In genomic region chr1:191993549-191993948, GRCh38 we compare ENCODE assay signal across 12 cellular contexts.
DNase-seq lines count a peak whose midpoint lies in the region; ATAC-seq, FAIRE-seq and TF ChIP-seq lines count a peak whose summit lies in the region.
"Had no signal": no experiment of that assay in that cellular context is flagged by ENCODE, and none has a peak within 500 bp of the region (broad histone marks: within the 10 kb centered on the region; RNA-seq: fewer than 3 reads in every experiment).

No MANE protein-coding gene starts in this region.

- H3K9me2 ChIP-seq in PC-3 (replicated peaks; ENCODE audit: low read length), result no peaks in the 10 kb centered on the region

- H3K4me3 ChIP-seq in A549 (no peak overlapping the region), PC-3 (ENCODE audit: low read length) (no peak overlapping the region)
- H3K4me3 ChIP-seq: lung, thyroid gland had no signal

- no peaks in the 10 kb centered on the region; the same call in 1 of the 2 replicates for H3K27me3 Mint-ChIP-seq in HFFc6 (ENCODE audit: insufficient read depth)
- H3K27me3 Mint-ChIP-seq in activated T-cell treated with anti-CD3 and anti-CD28 coated beads, Interleukin-2, amount 50 U/mL, for 24 hours, result no peaks in the 10 kb centered on the region

- no peaks in the 10 kb centered on the region for H3K79me2 ChIP-seq in PC-3 (ENCODE audit: low read length)

- no peaks in the 10 kb centered on the region for H3F3A ChIP-seq in PC-3 (ENCODE audit: low read length, unreplicated experiment)

- intact Hi-C loops in PC-3 (cut with micrococcal nuclease), result loop anchor here (1.0 kb wide), 2 partner anchors 318 to 450 kb away; no protein-coding TSS in a partner anchor

- no peak overlapping the region for H3K4me2 ChIP-seq in A549
- H3K4me2 ChIP-seq in PC-3 (ENCODE audit: low read length), result no peak overlapping the region

- no peak overlapping the region for H3K27ac ChIP-seq in A549
- no peak overlapping the region for H3K27ac ChIP-seq in PC-3 (ENCODE audit: low read length)
- H3K27ac ChIP-seq: thyroid gland had no signal

- H3K9me3 ChIP-seq in A549, result no peaks in the 10 kb centered on the region
- no peaks in the 10 kb centered on the region for H3K9me3 ChIP-seq in PC-3 (ENCODE audit: low read length)
- H3K9me3 ChIP-seq: thyroid gland had no signal

- TF ChIP-seq CTCF in A549 (IDR thresholded peaks at IDR 0.05) (peak; percentile 24; the same call in 1 of the 3 replicates), HFFc6 (IDR thresholded peaks at IDR 0.05) (peak; percentile 25; the same call in 1 of the 2 replicates), PC-3 (conservative IDR thresholded peaks at IDR 0.05; ENCODE audit: low read depth, low read length) (peak; percentile 50)

- POLR2A ChIA-PET in A549 (lab: Yijun Ruan, JAX) (no interaction called here), PC-3 (lab: Charles Lee; ENCODE audit: unreplicated experiment) (no interaction called here)

- 15% methylated on average over 2 of the region's 2 CpGs for WGBS in A549 (ENCODE audit: missing lambda C conversion rate)

- no peak for FAIRE-seq in A549 (lab: Jason Lieb, UNC)

- no peak overlapping the region for H3K9ac ChIP-seq in PC-3 (ENCODE audit: low read length)

- no peaks in the 10 kb centered on the region for H4K20me1 ChIP-seq in PC-3 (ENCODE audit: low read length)

- TF ChIP-seq EP300 in A549 (IDR thresholded peaks at IDR 0.05), result no peak

- peak in 1 of 2 experiments; percentile 53; a peak in 1 of 6 replicates for ATAC-seq in A549
- ATAC-seq in PC-3, result peak; percentile 59
- ATAC-seq in HG03039 (IDR thresholded peaks at IDR 0.05; ENCODE audit: unreplicated experiment), result no peak

- CTCF ChIA-PET in A549 (lab: Yijun Ruan, JAX) (interaction anchor here (0.6 to 1.2 kb wide), 4 partner anchors 23 to 453 kb away, joined by 3 to 4 read pairs (median 3); no protein-coding TSS in a partner anchor), PC-3 (lab: Charles Lee) (interaction anchor here (0.5 kb wide), 1 partner anchor 105 kb away, joined by 3 read pairs; no protein-coding TSS in a partner anchor)

- no peaks in the 10 kb centered on the region for H3K36me3 Mint-ChIP-seq in HFFc6 (ENCODE audit: low read depth)
- no peaks in the 10 kb centered on the region for H3K36me3 Mint-ChIP-seq in activated T-cell treated with anti-CD3 and anti-CD28 coated beads, Interleukin-2, amount 50 U/mL, for 24 hours (ENCODE audit: low read depth)

- TF ChIP-seq RAD21 in A549 (conservative IDR thresholded peaks at IDR 0.05 in 1 of 2, IDR thresholded peaks at IDR 0.05 in 1 of 2), result peak in 1 of 2 experiments; percentile 19; a peak in 1 of 5 replicates

- DNase-seq in A549 (ENCODE audit: low read depth in 1 of 2, low spot score in 1 of 2), result peak in 1 of 2 experiments; percentile 19
- peak; percentile 33 for DNase-seq in HFFc6
- peak; percentile 36 for DNase-seq in PC-3
- DNase-seq in fibroblast of peridontal ligament (ENCODE audit: extremely low read depth), result peak; percentile 71
- DNase-seq in NCI-H2196 treated with DMSO at 0.1 percent for 48 hours (lab: John Stamatoyannopoulos, UW; ENCODE audit: unreplicated experiment), result no peak
- no peak for DNase-seq in activated T-cell treated with anti-CD3 and anti-CD28 coated beads, Interleukin-2, amount 50 U/mL, for 24 hours
- no peak for DNase-seq in NCI-H1694 (lab: John Stamatoyannopoulos, UW)
- DNase-seq: activated CD4-positive, CD25-positive, alpha-beta regulatory T cell; NCI-H187 treated with DMSO at 0.1 percent for 48 hours; thyroid gland had no signal

- H3K9me3 Mint-ChIP-seq in HFFc6, result no peaks in the 10 kb centered on the region; the same call in 1 of the 2 replicates
- H3K9me3 Mint-ChIP-seq in activated T-cell treated with anti-CD3 and anti-CD28 coated beads, Interleukin-2, amount 50 U/mL, for 24 hours, result no peaks in the 10 kb centered on the region

- H3K4me1 ChIP-seq in A549, result no peaks in the 10 kb centered on the region
- H3K4me1 ChIP-seq in PC-3 (ENCODE audit: insufficient read depth, low read length), result no peaks in the 10 kb centered on the region
- H3K4me1 ChIP-seq: thyroid gland had no signal

- H3K36me3 ChIP-seq in PC-3 (ENCODE audit: low read depth, low read length), result no peaks in the 10 kb centered on the region
- H3K36me3 ChIP-seq: thyroid gland had no signal

- no peaks in the 10 kb centered on the region for H3K27me3 ChIP-seq in PC-3 (ENCODE audit: low read length)
- H3K27me3 ChIP-seq: thyroid gland had no signal

- no peak overlapping the region for H2AFZ ChIP-seq in PC-3 (ENCODE audit: low read length)

- no peak for TF ChIP-seq POLR2A in A549 (IDR thresholded peaks at IDR 0.05; ENCODE audit: low read length)

- no peaks in the 10 kb centered on the region for H3K4me1 Mint-ChIP-seq in HFFc6 (ENCODE audit: low read depth)
- H3K4me1 Mint-ChIP-seq in activated T-cell treated with anti-CD3 and anti-CD28 coated beads, Interleukin-2, amount 50 U/mL, for 24 hours (ENCODE audit: low read depth), result no peaks in the 10 kb centered on the region

- BruUV-seq in PC-3 (replicated peaks; lab: Mats Ljungman, UMichigan), result no TSS peak

- no peak overlapping the region for H3K27ac Mint-ChIP-seq in HFFc6
- no peak overlapping the region for H3K27ac Mint-ChIP-seq in activated T-cell treated with anti-CD3 and anti-CD28 coated beads, Interleukin-2, amount 50 U/mL, for 24 hours

- H3K4me3 Mint-ChIP-seq in HFFc6, result no peak overlapping the region
- H3K4me3 Mint-ChIP-seq in activated T-cell treated with anti-CD3 and anti-CD28 coated beads, Interleukin-2, amount 50 U/mL, for 24 hours, result no peak overlapping the region

TF ChIP-seq in A549, 52 proteins besides CTCF, POLR2A, EP300 and RAD21:
- TF ChIP-seq SMC3 (IDR thresholded peaks at IDR 0.05), result 0 out of 3 replicates have a peak, but pooled peaks have one; percentile 28
- TF ChIP-seq RCOR1 (IDR thresholded peaks at IDR 0.05; ENCODE audit: low read depth, low read length), result no peak
- TF ChIP-seq HOXA7 (CRISPR knock-in tag; IDR thresholded peaks at IDR 0.05), result no peak

Comparison
In these comparisons a context has a peak if more than half of its experiments do, and no peak if none do; other contexts are left out.
1. DNase-seq: peak in HFFc6 (single experiment), PC-3 (single experiment) and fibroblast of peridontal ligament (single experiment); none in NCI-H2196 treated with DMSO at 0.1 percent for 48 hours (single experiment), activated T-cell treated with anti-CD3 and anti-CD28 coated beads, Interleukin-2, amount 50 U/mL, for 24 hours (single experiment) and NCI-H1694 (single experiment).
2. Peak in every context shown above with its lines, with median percentiles within 50 percentile points of each other: CTCF ChIP-seq.